Comparison of ENCODE assay signal across 8 cellular contexts in the genomic region with DNA sequence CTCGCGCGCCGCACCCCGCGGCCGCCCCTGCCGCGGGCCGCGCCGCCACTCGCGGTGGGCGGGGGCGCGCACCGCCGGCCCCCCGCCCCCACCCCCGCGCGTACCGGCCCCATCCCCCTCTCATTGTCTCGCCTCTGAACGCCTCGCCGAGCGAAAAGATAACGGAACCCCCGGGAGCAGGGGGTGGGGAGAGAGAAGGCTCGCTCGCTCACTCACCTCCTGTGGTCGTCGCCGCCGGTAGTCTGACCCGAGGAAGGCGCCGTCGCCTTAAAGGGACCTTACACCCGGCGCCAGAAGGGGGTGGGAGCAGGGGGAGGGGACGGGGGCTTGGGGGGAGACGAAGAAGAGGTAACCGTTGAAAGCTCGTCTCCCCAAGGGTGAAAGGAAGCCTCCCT. TPM values are rescaled to one million over a fixed set of nuclear protein-coding genes. Genes with fewer than 3 reads are reported as not detected.
DNase-seq lines count a peak whose midpoint lies in the region; ATAC-seq, FAIRE-seq and TF ChIP-seq lines count a peak whose summit lies in the region.

No MANE protein-coding gene starts in this region.

- no peaks in the 10 kb centered on the region for H3K27me3 ChIP-seq in HepG2 (ENCODE audit: control insufficient read depth in 1 of 2, insufficient read depth in 2 of 2, low read length in 2 of 2)

- CTCF ChIA-PET in HEK293T (lab: Yijun Ruan, JAX): no interaction called here
- CTCF ChIA-PET in activated CD4-positive, alpha-beta T cell treated with anti-CD3 and anti-CD28 coated beads for 36 hours (lab: Charles Lee): interaction anchor here (1.2 to 1.6 kb wide), 2 partner anchors 15 to 16 kb away, joined by 3 to 4 read pairs; no protein-coding TSS in a partner anchor
- CTCF ChIA-PET in HepG2 (lab: Yijun Ruan, JAX; ENCODE audit: low intra/inter-chr PET ratio, low total read pairs): no interaction called here

- H3K4me2 ChIP-seq in HepG2 (ENCODE audit: low read depth, low read length): no peak overlapping the region

- TF ChIP-seq CTCF in choroid plexus epithelial cell (conservative IDR thresholded peaks at IDR 0.05; ENCODE audit: low read depth, low read length) (no peak), HepG2 (CRISPR knock-in tag; IDR thresholded peaks at IDR 0.05) (no peak)

- H3K9me3 ChIP-seq in HepG2 (ENCODE audit: low read length): no peaks in the 10 kb centered on the region

- peak; percentile 79 for DNase-seq in ELR (ENCODE audit: low read depth)
- DNase-seq in HEK293T (ENCODE audit: extremely low spot score): peak; percentile 72
- DNase-seq in NCI-H1694 treated with DMSO at 0.1 percent for 48 hours (lab: John Stamatoyannopoulos, UW): peak; percentile 62
- DNase-seq in activated CD4-positive, alpha-beta T cell treated with anti-CD3 and anti-CD28 coated beads for 36 hours: peak; percentile 71
- DNase-seq in choroid plexus epithelial cell (ENCODE audit: low read depth): peak; percentile 74
- peak; percentile 41 for DNase-seq in HepG2 (ENCODE audit: low spot score)
- peak; percentile 56 for DNase-seq in stimulated activated CD4-positive, alpha-beta T cell treated with anti-CD3 and anti-CD28 coated beads, Interleukin-4, amount 100 ng/mL, for 1 hour

- no peaks in the 10 kb centered on the region for H3K36me3 ChIP-seq in HepG2 (replicated peaks in 1 of 2; ENCODE audit: control insufficient read depth in 1 of 2, insufficient read depth in 2 of 2, low read length in 2 of 2)

- H3K4me1 Mint-ChIP-seq in activated CD4-positive, alpha-beta T cell treated with anti-CD3 and anti-CD28 coated beads for 36 hours: peaks cover 26% of the 10 kb centered on the region

- H3K27ac Mint-ChIP-seq in activated CD4-positive, alpha-beta T cell treated with anti-CD3 and anti-CD28 coated beads for 36 hours: peak overlapping the region; percentile 80

- peaks cover 22% of the 10 kb centered on the region; the same call in 1 of the 2 replicates for H4K20me1 ChIP-seq in HepG2 (ENCODE audit: insufficient read depth, low read length)

- no peaks in the 10 kb centered on the region for H3K9me3 Mint-ChIP-seq in activated CD4-positive, alpha-beta T cell treated with anti-CD3 and anti-CD28 coated beads for 36 hours (ENCODE audit: low read depth)

- WGBS in HepG2 (ENCODE audit: low lambda C conversion rate): 1% methylated on average over 24 of the region's 47 CpGs

- TF ChIP-seq POLR2A in HepG2 (IDR thresholded peaks at IDR 0.05; ENCODE audit: insufficient read depth in 1 of 2, low read depth in 2 of 2, low read length in 2 of 2): peak; percentile 41 to 48; a peak in 1 of 4 replicates

- no peak for FAIRE-seq in HepG2 (lab: Jason Lieb, UNC)

- H3K9ac ChIP-seq in HepG2 (ENCODE audit: insufficient read depth, low read depth, low read length): peak overlapping the region; percentile 65; the same call in 1 of the 2 replicates

- in situ Hi-C loops in HepG2 (cut with HindIII; ENCODE audit: extremely low pct_ligation_motif_present, low pct_unique_long_range_greater_than_20kb): no loop called here

- peak overlapping the region; percentile 74 for H3K4me3 Mint-ChIP-seq in activated CD4-positive, alpha-beta T cell treated with anti-CD3 and anti-CD28 coated beads for 36 hours

- ATAC-seq in activated CD4-positive, alpha-beta T cell treated with anti-CD3 and anti-CD28 coated beads for 36 hours: peak; percentile 44
- ATAC-seq in HepG2 (peak; percentile 71), GM18861 (IDR thresholded peaks at IDR 0.05; ENCODE audit: unreplicated experiment) (no peak)

- TF ChIP-seq RAD21 in HepG2 (CRISPR knock-in tag; IDR thresholded peaks at IDR 0.05): no peak

- no TSS peak for BruUV-seq in HepG2 (replicated peaks; lab: Mats Ljungman, UMichigan)

- no peak overlapping the region for H2AFZ ChIP-seq in HepG2 (ENCODE audit: low read length)

- TF ChIP-seq EP300 in HepG2 (IDR thresholded peaks at IDR 0.05; ENCODE audit: low read depth in 2 of 2, low read length in 2 of 2) (no peak), HepG2 (CRISPR knock-in tag; IDR thresholded peaks at IDR 0.05; ENCODE audit: borderline replicate concordance) (no peak)

- peaks cover 11% of the 10 kb centered on the region for H3K36me3 Mint-ChIP-seq in activated CD4-positive, alpha-beta T cell treated with anti-CD3 and anti-CD28 coated beads for 36 hours (ENCODE audit: low read depth)

- peak overlapping the region; percentile 81 for H3K27ac ChIP-seq in HepG2 (ENCODE audit: extremely low read length, insufficient read depth, low read length)

- intact Hi-C loops in activated CD4-positive, alpha-beta T cell treated with anti-CD3 and anti-CD28 coated beads for 36 hours (cut with DNase I, micrococcal nuclease): loop anchor here (1.0 to 5.0 kb wide), 11 partner anchors 14 to 448 kb away; partner anchors contain the start of genes PSMB4 (in 2 of the 2), C2CD4D (in 1 of the 2), CGN (in 1 of the 2) and PI4KB (in 1 of the 2)
- intact Hi-C loops in HepG2 (cut with micrococcal nuclease; ENCODE audit: unreplicated experiment): loop anchor here (1.0 kb wide), 1 partner anchor 14 kb away; no protein-coding TSS in a partner anchor

- H3K79me2 ChIP-seq in HepG2 (ENCODE audit: insufficient read depth, low read length): peaks cover 43% of the 10 kb centered on the region

- H3K4me3 ChIP-seq in choroid plexus epithelial cell (ENCODE audit: low read depth, low read length) (peak overlapping the region; percentile 76), HepG2 (replicated peaks in 1 of 3; ENCODE audit: insufficient read depth in 1 of 3, low read depth in 2 of 3, low read length in 3 of 3) (peak overlapping the region; percentile 54 to 75 (median 71); a peak in 5 of 6 replicates)

- peaks cover 39% of the 10 kb centered on the region for H3K4me1 ChIP-seq in HepG2 (ENCODE audit: insufficient read depth, low read length)

- POLR2A ChIA-PET in HEK293T (lab: Yijun Ruan, JAX): interaction anchor here (0.7 to 4.6 kb wide), 7 partner anchors 12 to 161 kb away, joined by 3 to 22 read pairs (median 4); partner anchors contain the start of genes CGN and TUFT1
- POLR2A ChIA-PET in activated CD4-positive, alpha-beta T cell treated with anti-CD3 and anti-CD28 coated beads for 36 hours (lab: Charles Lee): interaction anchor here (2.0 kb wide), 1 partner anchor 16 kb away, joined by 7 read pairs; no protein-coding TSS in a partner anchor
- POLR2A ChIA-PET in HepG2 (lab: Yijun Ruan, JAX): interaction anchor here (1.0 to 1.9 kb wide), 6 partner anchors 15 to 131 kb away, joined by 3 to 19 read pairs (median 4); partner anchors contain the start of genes CGN and TUFT1

- peaks cover 16% of the 10 kb centered on the region for H3K27me3 Mint-ChIP-seq in activated CD4-positive, alpha-beta T cell treated with anti-CD3 and anti-CD28 coated beads for 36 hours

RNA-seq across cellular contexts. Expression of gene POGZ, which starts 0.4 kb away (rescaled TPM):
- 100 to 1,000 TPM in 1 of 2 experiments, 10 to 100 TPM in 1; 81.3 to 104 TPM for total RNA-seq in activated CD4-positive, alpha-beta T cell treated with anti-CD3 and anti-CD28 coated beads for 36 hours
- 15.3 and 17.1 TPM in 2 replicates for total RNA-seq in HepG2 (2016; rRNA removed; fragmentation: Illumina TruSeq; extraction: Trizol)
- 3.4 and 3.9 TPM in 2 replicates for total RNA-seq in HepG2 (2016; cell fraction: cytosol; rRNA removed; fragmentation: Illumina TruSeq; extraction: Trizol; ENCODE audit: low read depth)
- 14.3 and 16.4 TPM in 2 replicates for total RNA-seq in HepG2 (2016; cell fraction: insoluble cytoplasmic fraction; rRNA removed; fragmentation: Illumina TruSeq; extraction: Trizol)
- 7.3 and 9.4 TPM in 2 replicates for total RNA-seq in HepG2 (2016; cell fraction: membrane; rRNA removed; fragmentation: Illumina TruSeq; extraction: Trizol)
- 26.6 and 27.0 TPM in 2 replicates for total RNA-seq in HepG2 (2016; cell fraction: nucleus; rRNA removed; fragmentation: Illumina TruSeq; extraction: Trizol)
- 45.6 and 46.9 TPM in 2 replicates for polyA plus RNA-seq in HepG2 (2011; rRNA removed)
- 14.1 and 15.0 TPM in 2 replicates for polyA plus RNA-seq in HepG2 (2011; cell fraction: cytosol; rRNA removed)
- 85.3 and 95.0 TPM in 2 replicates for polyA plus RNA-seq in HepG2 (2011; cell fraction: nucleus; rRNA removed)
- polyA plus RNA-seq in HepG2 (2012): 22.9 and 30.0 TPM in 2 replicates
- 0.70 and 1.2 TPM in 2 replicates for polyA plus RNA-seq in HepG2 (2016; cell fraction: cytosol; fragmentation: Illumina TruSeq; extraction: Trizol; ENCODE audit: low read depth)
- 18.4 and 20.8 TPM in 2 replicates for polyA plus RNA-seq in HepG2 (2016; cell fraction: insoluble cytoplasmic fraction; fragmentation: Illumina TruSeq; extraction: Trizol; ENCODE audit: low read depth)
- polyA plus RNA-seq in HepG2 (2016; cell fraction: membrane; fragmentation: Illumina TruSeq; extraction: Trizol; ENCODE audit: low read depth): 2.7 and 2.9 TPM in 2 replicates
- 55.5 and 69.5 TPM in 2 replicates for polyA plus RNA-seq in HepG2 (2016; cell fraction: nucleus; fragmentation: Illumina TruSeq; extraction: Trizol; ENCODE audit: insufficient read depth, low read depth)
- 103 and 173 TPM in 2 replicates for polyA minus RNA-seq in HepG2 (2011; rRNA and poly(A)+ RNA removed; ENCODE audit: low replicate concordance)
- polyA minus RNA-seq in HepG2 (2011; cell fraction: cytosol; rRNA and poly(A)+ RNA removed): 25.2 and 28.6 TPM in 2 replicates
- 80.1 and 101 TPM in 2 replicates for polyA minus RNA-seq in HepG2 (2011; cell fraction: nucleus; rRNA and poly(A)+ RNA removed)

RNA-seq across cellular contexts. Expression of gene CGN, which starts 52.3 kb away (rescaled TPM):
- total RNA-seq in activated CD4-positive, alpha-beta T cell treated with anti-CD3 and anti-CD28 coated beads for 36 hours: 1 to 10 TPM in 1 of 2 experiments, under 1 TPM in 1; 0.67 to 1.4 TPM
- total RNA-seq in HepG2 (2016; rRNA removed; fragmentation: Illumina TruSeq; extraction: Trizol): 0.24 and 0.75 TPM in 2 replicates
- total RNA-seq in HepG2 (2016; cell fraction: cytosol; rRNA removed; fragmentation: Illumina TruSeq; extraction: Trizol; ENCODE audit: low read depth): 0.20 and 0.88 TPM in 2 replicates
- 0.10 and 0.67 TPM in 2 replicates for total RNA-seq in HepG2 (2016; cell fraction: insoluble cytoplasmic fraction; rRNA removed; fragmentation: Illumina TruSeq; extraction: Trizol)
- total RNA-seq in HepG2 (2016; cell fraction: membrane; rRNA removed; fragmentation: Illumina TruSeq; extraction: Trizol): 0.19 and 0.28 TPM in 2 replicates
- 1.3 and 1.6 TPM in 2 replicates for total RNA-seq in HepG2 (2016; cell fraction: nucleus; rRNA removed; fragmentation: Illumina TruSeq; extraction: Trizol)
- 0.81 and 1.1 TPM in 2 replicates for polyA plus RNA-seq in HepG2 (2011; rRNA removed)
- 0.18 and 0.21 TPM in 2 replicates for polyA plus RNA-seq in HepG2 (2011; cell fraction: cytosol; rRNA removed)
- polyA plus RNA-seq in HepG2 (2011; cell fraction: nucleus; rRNA removed): 3.8 TPM in 2 replicates
- polyA plus RNA-seq in HepG2 (2012): 1.7 and 3.2 TPM in 2 replicates
- polyA plus RNA-seq in HepG2 (2016; cell fraction: cytosol; fragmentation: Illumina TruSeq; extraction: Trizol; ENCODE audit: low read depth): 0.03 TPM in 1 of 2 replicates, not detected in the other
- polyA plus RNA-seq in HepG2 (2016; cell fraction: insoluble cytoplasmic fraction; fragmentation: Illumina TruSeq; extraction: Trizol; ENCODE audit: low read depth): 0.27 and 0.43 TPM in 2 replicates
- 0.03 and 0.10 TPM in 2 replicates for polyA plus RNA-seq in HepG2 (2016; cell fraction: membrane; fragmentation: Illumina TruSeq; extraction: Trizol; ENCODE audit: low read depth)
- 2.3 and 2.8 TPM in 2 replicates for polyA plus RNA-seq in HepG2 (2016; cell fraction: nucleus; fragmentation: Illumina TruSeq; extraction: Trizol; ENCODE audit: insufficient read depth, low read depth)
- 0.63 and 2.7 TPM in 2 replicates for polyA minus RNA-seq in HepG2 (2011; rRNA and poly(A)+ RNA removed; ENCODE audit: low replicate concordance)
- polyA minus RNA-seq in HepG2 (2011; cell fraction: cytosol; rRNA and poly(A)+ RNA removed): 0.70 TPM in 1 of 2 replicates, not detected in the other
- 2.7 and 3.9 TPM in 2 replicates for polyA minus RNA-seq in HepG2 (2011; cell fraction: nucleus; rRNA and poly(A)+ RNA removed)

RNA-seq across cellular contexts. Expression of gene PSMB4, which starts 59.6 kb away (rescaled TPM):
- total RNA-seq in activated CD4-positive, alpha-beta T cell treated with anti-CD3 and anti-CD28 coated beads for 36 hours: 100 to 1,000 TPM; 315 to 351 TPM
- 336 and 414 TPM in 2 replicates for total RNA-seq in HepG2 (2016; rRNA removed; fragmentation: Illumina TruSeq; extraction: Trizol)
- 180 and 186 TPM in 2 replicates for total RNA-seq in HepG2 (2016; cell fraction: cytosol; rRNA removed; fragmentation: Illumina TruSeq; extraction: Trizol; ENCODE audit: low read depth)
- total RNA-seq in HepG2 (2016; cell fraction: insoluble cytoplasmic fraction; rRNA removed; fragmentation: Illumina TruSeq; extraction: Trizol): 337 and 459 TPM in 2 replicates
- total RNA-seq in HepG2 (2016; cell fraction: membrane; rRNA removed; fragmentation: Illumina TruSeq; extraction: Trizol): 216 and 229 TPM in 2 replicates
- total RNA-seq in HepG2 (2016; cell fraction: nucleus; rRNA removed; fragmentation: Illumina TruSeq; extraction: Trizol): 150 and 151 TPM in 2 replicates
- 364 and 383 TPM in 2 replicates for polyA plus RNA-seq in HepG2 (2011; rRNA removed)
- 449 and 490 TPM in 2 replicates for polyA plus RNA-seq in HepG2 (2011; cell fraction: cytosol; rRNA removed)
- polyA plus RNA-seq in HepG2 (2011; cell fraction: nucleus; rRNA removed): 275 and 307 TPM in 2 replicates
- polyA plus RNA-seq in HepG2 (2012): 200 and 247 TPM in 2 replicates
- 167 and 178 TPM in 2 replicates for polyA plus RNA-seq in HepG2 (2016; cell fraction: cytosol; fragmentation: Illumina TruSeq; extraction: Trizol; ENCODE audit: low read depth)
- polyA plus RNA-seq in HepG2 (2016; cell fraction: insoluble cytoplasmic fraction; fragmentation: Illumina TruSeq; extraction: Trizol; ENCODE audit: low read depth): 392 and 404 TPM in 2 replicates
- polyA plus RNA-seq in HepG2 (2016; cell fraction: membrane; fragmentation: Illumina TruSeq; extraction: Trizol; ENCODE audit: low read depth): 186 and 200 TPM in 2 replicates
- 265 and 270 TPM in 2 replicates for polyA plus RNA-seq in HepG2 (2016; cell fraction: nucleus; fragmentation: Illumina TruSeq; extraction: Trizol; ENCODE audit: insufficient read depth, low read depth)
- 277 and 543 TPM in 2 replicates for polyA minus RNA-seq in HepG2 (2011; rRNA and poly(A)+ RNA removed; ENCODE audit: low replicate concordance)
- polyA minus RNA-seq in HepG2 (2011; cell fraction: cytosol; rRNA and poly(A)+ RNA removed): 101 and 117 TPM in 2 replicates
- 64.9 and 71.7 TPM in 2 replicates for polyA minus RNA-seq in HepG2 (2011; cell fraction: nucleus; rRNA and poly(A)+ RNA removed)
